ENCODE assay signal across 23 cellular contexts in genomic region chr3:37127340-37127739, GRCh38.
"Had no signal": no experiment of that assay in that cellular context is flagged by ENCODE, and none has a peak within 500 bp of the region (broad histone marks: within the 10 kb centered on the region; RNA-seq: fewer than 3 reads in every experiment).

No MANE protein-coding gene starts in this region.

- ATAC-seq: activated CD8-positive, alpha-beta memory T cell treated with anti-CD3 and anti-CD28 coated beads, Interleukin-2, amount 10 ng/mL, durations not matched to agents 7 days and 5 days had no signal

- H3K27ac Mint-ChIP-seq: activated B cell treated with CpG ODN at 0.5 μM for 24 hours; activated CD4-positive, alpha-beta T cell treated with anti-CD3 and anti-CD28 coated beads, Interleukin-2, amount 10 ng/mL, durations not matched to agents 24 days and 14 days; activated CD8-positive, alpha-beta memory T cell treated with anti-CD3 and anti-CD28 coated beads, Interleukin-2, amount 10 ng/mL, durations not matched to agents 7 days and 5 days; activated naive CD4-positive, alpha-beta T cell treated with anti-CD3 and anti-CD28 coated beads, Interleukin-2, amount 50 U/mL, for 24 hours; activated T-cell treated with anti-CD3 and anti-CD28 coated beads, Interleukin-2, amount 50 U/mL, for 24 hours; activated T-helper 1 cell treated with anti-CD3 and anti-CD28 coated beads, Interleukin-12 subunit alpha, Interleukin-12 subunit beta, Interleukin-2, Interleukin-4 antibody, amounts not matched to agents 30 ng/mL and 10 ng/mL and 1 ng/mL, durations not matched to agents 14 hours and 24 hours and 36 hours had no signal

- H3K4me3 Mint-ChIP-seq: activated B cell treated with CpG ODN at 0.5 μM for 24 hours; activated CD4-positive, alpha-beta T cell treated with anti-CD3 and anti-CD28 coated beads, Interleukin-2, amount 10 ng/mL, durations not matched to agents 24 days and 14 days; activated CD8-positive, alpha-beta memory T cell treated with anti-CD3 and anti-CD28 coated beads, Interleukin-2, amount 10 ng/mL, durations not matched to agents 7 days and 5 days; activated naive CD4-positive, alpha-beta T cell treated with anti-CD3 and anti-CD28 coated beads, Interleukin-2, amount 50 U/mL, for 24 hours; activated T-cell treated with anti-CD3 and anti-CD28 coated beads, Interleukin-2, amount 50 U/mL, for 24 hours; activated T-helper 1 cell treated with anti-CD3 and anti-CD28 coated beads, Interleukin-12 subunit alpha, Interleukin-12 subunit beta, Interleukin-2, Interleukin-4 antibody, amounts not matched to agents 30 ng/mL and 10 ng/mL and 1 ng/mL, durations not matched to agents 14 hours and 24 hours and 36 hours had no signal

- DNase-seq: activated B cell treated with CpG ODN at 0.5 μM for 24 hours; activated CD4-positive, alpha-beta T cell treated with anti-CD3 and anti-CD28 coated beads for 1 hour; activated CD4-positive, alpha-beta T cell treated with anti-CD3 and anti-CD28 coated beads, Interleukin-2, amount 10 ng/mL, durations not matched to agents 24 days and 14 days; activated CD4-positive, alpha-beta T cell treated with anti-CD3 and anti-CD28 coated beads, Interleukin-2, amount 50 U/mL, for 48 hours; activated CD8-positive, alpha-beta memory T cell treated with anti-CD3 and anti-CD28 coated beads, Interleukin-2, amount 10 ng/mL, durations not matched to agents 7 days and 5 days; activated effector memory CD4-positive, alpha-beta T cell treated with Interleukin-2 at 50 U/mL for 16 hours; activated naive CD4-positive, alpha-beta T cell; activated T-cell treated with anti-CD3 and anti-CD28 coated beads, Interleukin-2, amount 50 U/mL, for 24 hours; aorta; MM.1S; NCI-H1105; NCI-H1436; NCI-H1694 treated with DMSO at 0.1 percent for 48 hours; NCI-H2029 treated with DMSO at 0.1 percent for 48 hours; NCI-H345; NCI-H510A; NCI-H526 treated with DMSO at 0.1 percent for 48 hours; NCI-H82; SIG-M5; T-helper 2 cell; T1000 had no signal

- H3K9me3 Mint-ChIP-seq: activated B cell treated with CpG ODN at 0.5 μM for 24 hours; activated CD4-positive, alpha-beta T cell treated with anti-CD3 and anti-CD28 coated beads, Interleukin-2, amount 10 ng/mL, durations not matched to agents 24 days and 14 days; activated naive CD4-positive, alpha-beta T cell treated with anti-CD3 and anti-CD28 coated beads, Interleukin-2, amount 50 U/mL, for 24 hours; activated T-cell treated with anti-CD3 and anti-CD28 coated beads, Interleukin-2, amount 50 U/mL, for 24 hours; activated T-helper 1 cell treated with anti-CD3 and anti-CD28 coated beads, Interleukin-12 subunit alpha, Interleukin-12 subunit beta, Interleukin-2, Interleukin-4 antibody, amounts not matched to agents 30 ng/mL and 10 ng/mL and 1 ng/mL, durations not matched to agents 14 hours and 24 hours and 36 hours had no signal

- H3K4me1 Mint-ChIP-seq: activated B cell treated with CpG ODN at 0.5 μM for 24 hours had no signal

- H3K27me3 Mint-ChIP-seq: activated B cell treated with CpG ODN at 0.5 μM for 24 hours; activated CD4-positive, alpha-beta T cell treated with anti-CD3 and anti-CD28 coated beads, Interleukin-2, amount 10 ng/mL, durations not matched to agents 24 days and 14 days; activated CD8-positive, alpha-beta memory T cell treated with anti-CD3 and anti-CD28 coated beads, Interleukin-2, amount 10 ng/mL, durations not matched to agents 7 days and 5 days; activated naive CD4-positive, alpha-beta T cell treated with anti-CD3 and anti-CD28 coated beads, Interleukin-2, amount 50 U/mL, for 24 hours; activated T-cell treated with anti-CD3 and anti-CD28 coated beads, Interleukin-2, amount 50 U/mL, for 24 hours had no signal
